1 cellular context compared by ENCODE assay signal in the genomic region with DNA sequence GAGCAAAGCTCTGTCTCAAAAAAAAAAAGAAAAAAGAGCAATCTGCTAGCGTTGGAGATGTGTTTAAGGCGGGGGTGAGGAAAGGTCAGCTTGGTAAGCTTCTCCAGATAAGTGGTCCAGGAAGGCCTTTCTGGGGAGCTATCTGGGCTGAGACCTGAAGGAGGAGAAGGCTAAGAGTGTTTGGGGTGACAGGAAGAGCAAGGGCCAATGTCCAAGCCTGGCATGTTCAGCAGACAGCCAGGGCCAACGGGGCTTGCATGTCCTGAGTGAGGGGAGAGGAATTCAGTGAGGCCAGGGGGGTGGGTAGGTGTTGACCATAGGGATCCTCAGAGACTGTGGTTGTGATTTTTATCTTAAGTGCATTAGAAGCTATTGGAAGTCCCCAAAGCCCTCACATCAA.
TF ChIP-seq lines count a peak whose summit lies in the region.

No MANE protein-coding gene starts in this region.

TF ChIP-seq in K562, 482 proteins besides CTCF, POLR2A, EP300 and RAD21 (continued from another document):
- TF ChIP-seq BRD4 (IDR thresholded peaks at IDR 0.05) (no peak), THRB (CRISPR knock-in tag; conservative IDR thresholded peaks at IDR 0.05) (0 out of 2 replicates have a peak, but pooled peaks have one; percentile 37), AFF4 (CRISPR knock-in tag; IDR thresholded peaks at IDR 0.05) (no peak), POLR2AphosphoS5 (IDR thresholded peaks at IDR 0.05; ENCODE audit: control insufficient read depth, insufficient read depth, low read depth, low read length) (peak; percentile 11; the same call in 1 of the 2 replicates), CBX1 (IDR thresholded peaks at IDR 0.05; ENCODE audit: low read depth) (no peak), ZNF668 (CRISPR knock-in tag; IDR thresholded peaks at IDR 0.05) (no peak), BRF2 (IDR thresholded peaks at IDR 0.05; ENCODE audit: borderline replicate concordance, insufficient read depth, insufficient read length) (no peak), ZNF311 (CRISPR knock-in tag; IDR thresholded peaks at IDR 0.05) (no peak), GMEB1 (CRISPR knock-in tag; IDR thresholded peaks at IDR 0.05) (no peak), SUPT5H (IDR thresholded peaks at IDR 0.05) (peak; percentile 69), ZNF77 (CRISPR knock-in tag; IDR thresholded peaks at IDR 0.05) (no peak), THRA (IDR thresholded peaks at IDR 0.05) (no peak), HLTF (IDR thresholded peaks at IDR 0.05) (no peak), MYNN (IDR thresholded peaks at IDR 0.05) (no peak), MYNN (CRISPR knock-in tag; IDR thresholded peaks at IDR 0.05) (no peak)
TF ChIP-seq in K562: peak in this region for 3.
